In the genomic region with DNA sequence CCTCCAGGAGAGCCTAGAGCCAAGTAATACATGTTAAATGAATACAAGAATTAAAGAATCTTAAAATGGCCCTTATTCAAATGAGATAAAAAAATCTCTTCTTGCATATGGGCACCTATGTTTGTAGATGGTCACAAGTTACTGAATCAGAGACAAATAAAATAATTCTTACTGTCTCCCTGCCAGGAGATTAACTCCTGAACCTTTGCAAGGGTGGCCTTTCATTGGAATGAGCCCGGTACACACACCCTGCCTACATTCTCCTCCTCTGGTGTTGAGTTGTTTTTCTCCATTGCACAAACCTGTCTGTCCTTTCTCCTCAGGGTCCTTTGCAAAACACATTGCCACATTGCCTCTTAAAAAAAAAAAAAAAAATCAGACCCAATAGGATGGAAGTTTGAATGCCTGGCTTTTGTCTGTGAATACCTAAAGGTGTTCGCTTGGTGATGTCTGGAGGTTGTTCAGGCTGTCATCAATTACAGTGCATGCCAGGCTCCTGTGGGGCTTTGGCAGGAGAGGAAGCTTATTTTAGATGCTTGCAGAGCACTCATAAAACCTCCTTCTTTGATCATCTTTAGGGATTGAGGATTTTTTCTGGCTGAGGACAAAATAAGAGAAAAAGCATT, we compare ENCODE assay signal across 15 cellular contexts. TPM values are rescaled to one million over a fixed set of nuclear protein-coding genes. Genes with fewer than 3 reads are reported as not detected.
DNase-seq lines count a peak whose midpoint lies in the region; ATAC-seq, FAIRE-seq and TF ChIP-seq lines count a peak whose summit lies in the region.
"Had no signal": no experiment of that assay in that cellular context is flagged by ENCODE, and none has a peak within 500 bp of the region (broad histone marks: within the 10 kb centered on the region; RNA-seq: fewer than 3 reads in every experiment).

No MANE protein-coding gene starts in this region.

- H2BK5ac ChIP-seq in trophoblast cell (ENCODE audit: low read depth, low read length, poor library complexity): no peak overlapping the region

- intact Hi-C loops in left ventricle myocardium inferior (cut with micrococcal nuclease) (no loop called here), HepG2 (cut with micrococcal nuclease; ENCODE audit: unreplicated experiment) (no loop called here), head of caudate nucleus (cut with DNase I) (no loop called here)

- H4K91ac ChIP-seq in trophoblast cell (ENCODE audit: low read depth, low read length): no peak overlapping the region

- no peak overlapping the region for H3K14ac ChIP-seq in trophoblast cell (ENCODE audit: low read length)

- no peak overlapping the region for H3K18ac ChIP-seq in trophoblast cell (ENCODE audit: low read length)

- H3K27ac ChIP-seq in HEK293 (ENCODE audit: extremely low read depth, low read depth, low read length) (no peak overlapping the region), left ventricle myocardium inferior (replicated peaks) (peak overlapping the region; percentile 91), trophoblast cell (ENCODE audit: low read depth, low read length) (no peak overlapping the region), HepG2 (ENCODE audit: extremely low read length, insufficient read depth, low read length) (no peak overlapping the region)

- H3K4me1 ChIP-seq in HEK293 (ENCODE audit: control insufficient read depth, insufficient read depth, low read length): no peaks in the 10 kb centered on the region
- H3K4me1 ChIP-seq in left ventricle myocardium inferior: peaks cover 64% of the 10 kb centered on the region
- H3K4me1 ChIP-seq in trophoblast cell (ENCODE audit: control insufficient read depth in 1 of 2, insufficient read depth in 2 of 2, low read length in 2 of 2): peaks cover 8 to 13% of the 10 kb centered on the region in 2 experiments
- H3K4me1 ChIP-seq in HepG2 (ENCODE audit: insufficient read depth, low read length): peaks cover 21% of the 10 kb centered on the region; the same call in 1 of the 2 replicates

- H4K12ac ChIP-seq in trophoblast cell (ENCODE audit: low read depth, low read length): no peak overlapping the region

- CTCF ChIA-PET in HEK293 (lab: Yijun Ruan, JAX): no interaction called here
- CTCF ChIA-PET in HepG2 (lab: Yijun Ruan, JAX; ENCODE audit: low intra/inter-chr PET ratio, low total read pairs): no interaction called here

- H4K8ac ChIP-seq in trophoblast cell (ENCODE audit: low read depth, low read length): no peak overlapping the region

- H2AK5ac ChIP-seq in trophoblast cell (ENCODE audit: low read length): no peak overlapping the region

- no peak overlapping the region for H3K23ac ChIP-seq in trophoblast cell (ENCODE audit: low read length)

- no peak overlapping the region for H3K4ac ChIP-seq in trophoblast cell (ENCODE audit: low read depth, low read length)

- H3K79me2 ChIP-seq in trophoblast cell (ENCODE audit: control insufficient read depth, insufficient read depth, low read length, poor library complexity): no peaks in the 10 kb centered on the region
- no peaks in the 10 kb centered on the region for H3K79me2 ChIP-seq in HepG2 (ENCODE audit: insufficient read depth, low read length)

- no peak overlapping the region for H3K4me3 ChIP-seq in HEK293 (ENCODE audit: low read depth, low read length)
- H3K4me3 ChIP-seq in left ventricle myocardium inferior: no peak overlapping the region
- H3K4me3 ChIP-seq in trophoblast cell (ENCODE audit: low read depth, low read length): no peak overlapping the region
- H3K4me3 ChIP-seq in HepG2 (replicated peaks in 1 of 3; ENCODE audit: insufficient read depth in 1 of 3, low read depth in 2 of 3, low read length in 3 of 3): no peak overlapping the region
- H3K4me3 ChIP-seq: K562 had no signal

- TF ChIP-seq CTCF in HEK293 (tag by site-specific recombination; IDR thresholded peaks at IDR 0.05) (no peak), left ventricle myocardium inferior (IDR thresholded peaks at IDR 0.05; ENCODE audit: borderline replicate concordance) (no peak), HepG2 (CRISPR knock-in tag; IDR thresholded peaks at IDR 0.05) (no peak)

- no peaks in the 10 kb centered on the region for H3K27me3 ChIP-seq in left ventricle myocardium inferior (ENCODE audit: low read depth)
- H3K27me3 ChIP-seq in trophoblast cell (ENCODE audit: insufficient read depth, low read length): no peaks in the 10 kb centered on the region
- no peaks in the 10 kb centered on the region; a peak in 1 of 5 replicates for H3K27me3 ChIP-seq in HepG2 (ENCODE audit: control insufficient read depth in 1 of 2, insufficient read depth in 2 of 2, low read length in 2 of 2)

- ATAC-seq in HepG2: no peak
- ATAC-seq: K562 had no signal

- H3K4me2 ChIP-seq in trophoblast cell (ENCODE audit: low read length): peak overlapping the region; percentile 28
- H3K4me2 ChIP-seq in HepG2 (ENCODE audit: low read depth, low read length): no peak overlapping the region

- TF ChIP-seq EP300 in HepG2 (IDR thresholded peaks at IDR 0.05; ENCODE audit: low read depth in 2 of 2, low read length in 2 of 2) (no peak), HepG2 (CRISPR knock-in tag; IDR thresholded peaks at IDR 0.05; ENCODE audit: borderline replicate concordance) (no peak)

- no peak overlapping the region for H2BK12ac ChIP-seq in trophoblast cell (ENCODE audit: low read length)

- in situ Hi-C loops in HepG2 (cut with HindIII; ENCODE audit: extremely low pct_ligation_motif_present, low pct_unique_long_range_greater_than_20kb): no loop called here

- H3K9me3 ChIP-seq in HEK293 (ENCODE audit: control insufficient read depth, insufficient read depth, low read depth, low read length) (no peaks in the 10 kb centered on the region), left ventricle myocardium inferior (replicated peaks) (no peaks in the 10 kb centered on the region), trophoblast cell (ENCODE audit: insufficient read depth, low read depth, low read length) (no peaks in the 10 kb centered on the region), HepG2 (ENCODE audit: low read length) (no peaks in the 10 kb centered on the region)

- H4K20me1 ChIP-seq in HepG2 (ENCODE audit: insufficient read depth, low read length): no peaks in the 10 kb centered on the region

- no peak overlapping the region for H3K9ac ChIP-seq in trophoblast cell (ENCODE audit: low read length)
- H3K9ac ChIP-seq in HepG2 (ENCODE audit: insufficient read depth, low read depth, low read length): no peak overlapping the region

- no peak for TF ChIP-seq POLR2A in HepG2 (IDR thresholded peaks at IDR 0.05; ENCODE audit: insufficient read depth in 1 of 2, low read depth in 2 of 2, low read length in 2 of 2)

- BruUV-seq in HepG2 (replicated peaks; lab: Mats Ljungman, UMichigan): no TSS peak

- H2BK120ac ChIP-seq in trophoblast cell (ENCODE audit: insufficient read depth, low read length, poor library complexity): no peak overlapping the region

- FAIRE-seq in HepG2 (lab: Jason Lieb, UNC): no peak
- FAIRE-seq: K562 had no signal

- no peak overlapping the region for H2AFZ ChIP-seq in trophoblast cell (ENCODE audit: insufficient read depth, low read length, poor library complexity)
- H2AFZ ChIP-seq in HepG2 (ENCODE audit: low read length): no peak overlapping the region

- WGBS in trophoblast cell (ENCODE audit: extremely low coverage, insufficient coverage, insufficient read length): no CpG with 5 or more reads among the region's 2 CpGs
- 21% methylated on average over 2 of the region's 2 CpGs for WGBS in HepG2 (ENCODE audit: low lambda C conversion rate)

- DNase-seq in amniotic epithelial cell (ENCODE audit: low read depth): peak; percentile 12
- peak; percentile 24 for DNase-seq in left ventricle myocardium inferior
- DNase-seq in trophoblast cell: no peak
- no peak for DNase-seq in HepG2 (ENCODE audit: low spot score)
- no peak for DNase-seq in head of caudate nucleus
- DNase-seq in NCI-H2029 treated with DMSO at 0.1 percent for 48 hours (lab: John Stamatoyannopoulos, UW): no peak
- DNase-seq: ACHN; C1 segment of cervical spinal cord; CD8-positive, alpha-beta memory T cell; HCEC 1CT; NCI-H1105; NCI-H2081 treated with DMSO at 0.1 percent for 48 hours; NCI-H446 treated with DMSO at 0.1 percent for 48 hours had no signal

- H3K36me3 ChIP-seq in HEK293 (ENCODE audit: control insufficient read depth in 2 of 2, insufficient read depth in 1 of 2, low read length in 2 of 2) (no peaks in the 10 kb centered on the region), left ventricle myocardium inferior (no peaks in the 10 kb centered on the region), trophoblast cell (ENCODE audit: control insufficient read depth in 1 of 2, insufficient read depth in 2 of 2, low read length in 2 of 2) (no peaks in the 10 kb centered on the region), HepG2 (replicated peaks in 1 of 2; ENCODE audit: control insufficient read depth in 1 of 2, insufficient read depth in 2 of 2, low read length in 2 of 2) (no peaks in the 10 kb centered on the region)

- peaks cover 4% of the 10 kb centered on the region for H3K79me1 ChIP-seq in trophoblast cell (ENCODE audit: low read length)

- no peak for TF ChIP-seq RAD21 in HepG2 (CRISPR knock-in tag; IDR thresholded peaks at IDR 0.05)

- POLR2A ChIA-PET in HEK293 (lab: Yijun Ruan, JAX) (no interaction called here), HepG2 (lab: Yijun Ruan, JAX) (no interaction called here)

RNA-seq across cellular contexts. Expression of a gene that starts 8.3 kb away (rescaled TPM):
- total RNA-seq in left ventricle myocardium inferior: 1.4 TPM
- 7.5 and 8.3 TPM in 2 replicates for polyA plus RNA-seq in trophoblast cell (2013)
- not detected in 2 replicates for total RNA-seq in HepG2 (2016; rRNA removed; fragmentation: Illumina TruSeq; extraction: Trizol)
- not detected in 2 replicates for total RNA-seq in HepG2 (2016; cell fraction: cytosol; rRNA removed; fragmentation: Illumina TruSeq; extraction: Trizol; ENCODE audit: low read depth)
- total RNA-seq in HepG2 (2016; cell fraction: insoluble cytoplasmic fraction; rRNA removed; fragmentation: Illumina TruSeq; extraction: Trizol): not detected in 2 replicates
- total RNA-seq in HepG2 (2016; cell fraction: membrane; rRNA removed; fragmentation: Illumina TruSeq; extraction: Trizol): not detected in 2 replicates
- total RNA-seq in HepG2 (2016; cell fraction: nucleus; rRNA removed; fragmentation: Illumina TruSeq; extraction: Trizol): not detected in 2 replicates
- polyA plus RNA-seq in HepG2 (2011; rRNA removed): 0.03 TPM in 2 replicates
- 0.03 TPM in 1 of 2 replicates, not detected in the other for polyA plus RNA-seq in HepG2 (2011; cell fraction: cytosol; rRNA removed)
- 0.05 TPM in 1 of 2 replicates, not detected in the other for polyA plus RNA-seq in HepG2 (2011; cell fraction: nucleus; rRNA removed)
- not detected in 2 replicates for polyA plus RNA-seq in HepG2 (2012)
- not detected in 2 replicates for polyA plus RNA-seq in HepG2 (2016; cell fraction: cytosol; fragmentation: Illumina TruSeq; extraction: Trizol; ENCODE audit: low read depth)
- polyA plus RNA-seq in HepG2 (2016; cell fraction: insoluble cytoplasmic fraction; fragmentation: Illumina TruSeq; extraction: Trizol; ENCODE audit: low read depth): not detected in 2 replicates
- not detected in 2 replicates for polyA plus RNA-seq in HepG2 (2016; cell fraction: membrane; fragmentation: Illumina TruSeq; extraction: Trizol; ENCODE audit: low read depth)
- not detected in 2 replicates for polyA plus RNA-seq in HepG2 (2016; cell fraction: nucleus; fragmentation: Illumina TruSeq; extraction: Trizol; ENCODE audit: insufficient read depth, low read depth)
- 0.05 TPM in 1 of 2 replicates, not detected in the other for polyA minus RNA-seq in HepG2 (2011; rRNA and poly(A)+ RNA removed; ENCODE audit: low replicate concordance)
- polyA minus RNA-seq in HepG2 (2011; cell fraction: cytosol; rRNA and poly(A)+ RNA removed): not detected in 2 replicates
- not detected in 2 replicates for polyA minus RNA-seq in HepG2 (2011; cell fraction: nucleus; rRNA and poly(A)+ RNA removed)

Comparison
In these comparisons a context has a peak if more than half of its experiments do, and no peak if none do; other contexts are left out.
1. DNase-seq: peak in amniotic epithelial cell (single experiment) and left ventricle myocardium inferior (single experiment); none in trophoblast cell (0 of 2), HepG2 (single experiment), head of caudate nucleus (0 of 42) and NCI-H2029 treated with DMSO at 0.1 percent for 48 hours (single experiment).